In genomic region chr12:105562727-105563072, GRCh38 we compare ENCODE assay signal across 11 cellular contexts.
DNase-seq lines count a peak whose midpoint lies in the region; ATAC-seq and TF ChIP-seq lines count a peak whose summit lies in the region.
"Had no signal": no experiment of that assay in that cellular context is flagged by ENCODE, and none has a peak within 500 bp of the region (broad histone marks: within the 10 kb centered on the region; RNA-seq: fewer than 3 reads in every experiment).

No MANE protein-coding gene starts in this region.

- H3K9ac ChIP-seq in colonic mucosa (ENCODE audit: low read depth in 2 of 2, low read length in 2 of 2): no peak overlapping the region

- H3K27ac ChIP-seq in colonic mucosa: no peak overlapping the region
- H3K27ac ChIP-seq in prostate gland: peak overlapping the region in 1 of 2 donors; percentile 22
- H3K27ac ChIP-seq: upper lobe of right lung had no signal

- no peak for TF ChIP-seq POLR2A in prostate gland (IDR thresholded peaks at IDR 0.05)

- TF ChIP-seq CTCF in colonic mucosa (IDR thresholded peaks at IDR 0.05) (no peak), prostate gland (IDR thresholded peaks at IDR 0.05) (no peak)

- H3K27me3 ChIP-seq in colonic mucosa (no peaks in the 10 kb centered on the region), prostate gland (replicated peaks; ENCODE audit: insufficient read depth) (no peaks in the 10 kb centered on the region)
- H3K27me3 ChIP-seq: heart left ventricle, upper lobe of right lung had no signal

- no peaks in the 10 kb centered on the region for H3K9me3 ChIP-seq in colonic mucosa
- no peaks in the 10 kb centered on the region for H3K9me3 ChIP-seq in prostate gland
- H3K9me3 ChIP-seq: heart left ventricle, upper lobe of right lung had no signal

- DNase-seq in ELF-1 (ENCODE audit: low read depth, low spot score): peak; percentile 41
- peak; percentile 73 for DNase-seq in NCI-H2029 treated with DMSO at 0.1 percent for 48 hours (lab: John Stamatoyannopoulos, UW)
- peak; percentile 59 for DNase-seq in colonic mucosa
- DNase-seq in prostate gland (ENCODE audit: low spot score): peak; percentile 66
- DNase-seq in NOMO-1 (lab: John Stamatoyannopoulos, UW; ENCODE audit: unreplicated experiment in 2 of 2): no peak
- DNase-seq in SKM-1 treated with dmso at 0.1 percent for 144 hours (lab: John Stamatoyannopoulos, UW; ENCODE audit: unreplicated experiment): no peak
- DNase-seq: upper lobe of right lung had no signal

- intact Hi-C loops in colonic mucosa (cut with DNase I): no loop called here
- intact Hi-C loops in prostate gland (cut with DNase I): no loop called here

- H3K36me3 ChIP-seq in colonic mucosa: no peaks in the 10 kb centered on the region
- H3K36me3 ChIP-seq in prostate gland: no peaks in the 10 kb centered on the region
- H3K36me3 ChIP-seq: heart left ventricle, upper lobe of right lung had no signal

- 17% methylated on average over 7 of the region's 7 CpGs for WGBS in prostate gland

- H3K4me3 ChIP-seq in colonic mucosa (peak overlapping the region; percentile 9), prostate gland (no peak overlapping the region)
- H3K4me3 ChIP-seq: heart left ventricle, upper lobe of right lung had no signal

- H3K4me1 ChIP-seq in colonic mucosa (no peaks in the 10 kb centered on the region), prostate gland (replicated peaks) (no peaks in the 10 kb centered on the region)
- H3K4me1 ChIP-seq: upper lobe of right lung had no signal

- ATAC-seq in GM21723 (IDR thresholded peaks at IDR 0.05; ENCODE audit: unreplicated experiment) (no peak), GM19023 (IDR thresholded peaks at IDR 0.05; ENCODE audit: unreplicated experiment) (no peak)
- ATAC-seq: activated T-helper 17 cell treated with anti-CD3 and anti-CD28 coated beads, Interleukin-2, amount 50 U/mL, for 72 hours; upper lobe of right lung had no signal

Comparison
In these comparisons a context has a peak if more than half of its experiments do, and no peak if none do; other contexts are left out.
1. DNase-seq: peak in ELF-1 (single experiment), NCI-H2029 treated with DMSO at 0.1 percent for 48 hours (single experiment), colonic mucosa (single experiment) and prostate gland (single experiment); none in NOMO-1 (0 of 2) and SKM-1 treated with dmso at 0.1 percent for 144 hours (single experiment).